In the genomic region with DNA sequence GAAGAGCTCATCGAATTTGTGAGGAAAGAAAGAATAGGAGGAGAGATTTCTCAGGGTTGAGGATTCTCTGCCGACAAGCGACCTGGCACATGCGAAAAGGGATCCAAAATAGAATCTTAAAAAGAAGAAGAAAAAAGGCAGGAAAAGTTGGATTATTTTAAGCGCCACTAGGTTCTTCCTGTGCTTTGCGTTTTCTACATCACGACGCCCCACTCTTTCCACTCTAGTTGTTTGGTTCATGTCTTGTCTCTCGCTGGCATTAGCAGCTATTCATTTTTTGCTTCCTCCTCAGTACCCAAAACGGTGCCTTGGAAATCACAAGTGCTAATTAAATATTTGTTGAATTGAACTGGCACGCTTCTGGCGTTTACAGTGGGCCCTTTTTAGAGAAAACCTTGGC, we compare ENCODE assay signal across 9 cellular contexts. TPM values are rescaled to one million over a fixed set of nuclear protein-coding genes. Genes with fewer than 3 reads are reported as not detected.
DNase-seq lines count a peak whose midpoint lies in the region; ATAC-seq and TF ChIP-seq lines count a peak whose summit lies in the region.
"Had no signal": no experiment of that assay in that cellular context is flagged by ENCODE, and none has a peak within 500 bp of the region (broad histone marks: within the 10 kb centered on the region; RNA-seq: fewer than 3 reads in every experiment).

No MANE protein-coding gene starts in this region.

- H3K4me1 ChIP-seq in right atrium auricular region (peaks cover 0 to 7% of the 10 kb centered on the region in 2 donors), subcutaneous abdominal adipose tissue (ENCODE audit: control insufficient read depth in 5 of 5, insufficient read depth in 5 of 5, low read length in 5 of 5) (peaks cover 6 to 20% (median 17%) of the 10 kb centered on the region in 5 donors)

- no peak overlapping the region for H3K27ac Mint-ChIP-seq in stimulated activated memory B cell treated with anti-CD40 and anti-IgM and Interleukin-4, amounts not matched to agents 10 μg/mL and 1 μg/mL and 100 μg/mL, for 72 hours

- H3K4me1 Mint-ChIP-seq in stimulated activated memory B cell treated with anti-CD40 and anti-IgM and Interleukin-4, amounts not matched to agents 10 μg/mL and 1 μg/mL and 100 μg/mL, for 72 hours, result peaks cover 21% of the 10 kb centered on the region

- no peaks in the 10 kb centered on the region for H3K27me3 Mint-ChIP-seq in stimulated activated memory B cell treated with anti-CD40 and anti-IgM and Interleukin-4, amounts not matched to agents 10 μg/mL and 1 μg/mL and 100 μg/mL, for 72 hours
- H3K27me3 Mint-ChIP-seq: T-cell had no signal

- peak overlapping the region; percentile 84 for H3K9ac ChIP-seq in SK-N-MC (ENCODE audit: insufficient read length)
- H3K9ac ChIP-seq in subcutaneous abdominal adipose tissue (ENCODE audit: low read length in 5 of 5), result peak overlapping the region; percentile 76 to 95 (median 92)

- TF ChIP-seq CTCF in right atrium auricular region (IDR thresholded peaks at IDR 0.05), result no peak

- H3K27me3 ChIP-seq in right atrium auricular region (no peaks in the 10 kb centered on the region), subcutaneous abdominal adipose tissue (ENCODE audit: control insufficient read depth in 5 of 5, insufficient read depth in 4 of 5, low read length in 5 of 5) (no peaks in the 10 kb centered on the region)

- peaks cover 4% of the 10 kb centered on the region; the same call in 1 of the 2 replicates for H3K36me3 ChIP-seq in SK-N-MC (ENCODE audit: insufficient read depth, low read length)
- H3K36me3 ChIP-seq in right atrium auricular region, result peaks cover 16% of the 10 kb centered on the region
- peaks cover 5 to 14% (median 13%) of the 10 kb centered on the region in 5 donors for H3K36me3 ChIP-seq in subcutaneous abdominal adipose tissue (ENCODE audit: control insufficient read depth in 5 of 5, insufficient read depth in 5 of 5, low read length in 5 of 5)

- DNase-seq in GF-D8 (lab: John Stamatoyannopoulos, UW) (peak; percentile 11), SK-N-MC (ENCODE audit: low read depth, low spot score) (no peak), right atrium auricular region (ENCODE audit: low spot score) (no peak), COR-L47 (lab: John Stamatoyannopoulos, UW) (no peak)

- H3K27ac ChIP-seq in SK-N-MC, result no peak overlapping the region
- H3K27ac ChIP-seq in right atrium auricular region, result peak overlapping the region; percentile 86 to 90
- peak overlapping the region; percentile 84 for H3K27ac ChIP-seq in subcutaneous abdominal adipose tissue (ENCODE audit: low read depth, low read length)

- no peaks in the 10 kb centered on the region for H3K9me3 Mint-ChIP-seq in stimulated activated memory B cell treated with anti-CD40 and anti-IgM and Interleukin-4, amounts not matched to agents 10 μg/mL and 1 μg/mL and 100 μg/mL, for 72 hours
- H3K9me3 Mint-ChIP-seq: T-cell had no signal

- peaks cover 6% of the 10 kb centered on the region for H3K36me3 Mint-ChIP-seq in stimulated activated memory B cell treated with anti-CD40 and anti-IgM and Interleukin-4, amounts not matched to agents 10 μg/mL and 1 μg/mL and 100 μg/mL, for 72 hours

- ATAC-seq in HG02884 (IDR thresholded peaks at IDR 0.05; ENCODE audit: unreplicated experiment) (peak; percentile 21), GM21786 (IDR thresholded peaks at IDR 0.05; ENCODE audit: unreplicated experiment) (no peak)
- ATAC-seq in stimulated activated memory B cell treated with anti-CD40 and anti-IgM and Interleukin-4, amounts not matched to agents 10 μg/mL and 1 μg/mL and 100 μg/mL, for 72 hours, result no peak

- H3K4me3 ChIP-seq in SK-N-MC (peak overlapping the region; percentile 85), right atrium auricular region (peak overlapping the region; percentile 60 to 72), subcutaneous abdominal adipose tissue (ENCODE audit: low read depth in 1 of 5, low read length in 5 of 5) (peak overlapping the region; percentile 69 to 99 (median 93))

- H3K4me3 Mint-ChIP-seq in stimulated activated memory B cell treated with anti-CD40 and anti-IgM and Interleukin-4, amounts not matched to agents 10 μg/mL and 1 μg/mL and 100 μg/mL, for 72 hours, result no peak overlapping the region

- H3K9me3 ChIP-seq in SK-N-MC (ENCODE audit: low read depth, low read length) (no peaks in the 10 kb centered on the region), right atrium auricular region (no peaks in the 10 kb centered on the region), subcutaneous abdominal adipose tissue (ENCODE audit: control insufficient read depth in 5 of 5, low read length in 5 of 5) (no peaks in the 10 kb centered on the region)

RNA-seq across cellular contexts. Expression of a gene that starts 0.7 kb away (rescaled TPM):
- 1 to 10 TPM; 8.0 to 9.2 TPM for total RNA-seq in right atrium auricular region

RNA-seq across cellular contexts. Expression of a gene that starts 54.7 kb away (rescaled TPM):
- under 1 TPM in 1 of 2 donors, not detected in 1; 0.44 TPM for total RNA-seq in right atrium auricular region
- total RNA-seq: T-cell had no signal
